ENCODE assay signal across 8 cellular contexts in genomic region chr10:34637419-34637911, GRCh38.
DNase-seq lines count a peak whose midpoint lies in the region; ATAC-seq and TF ChIP-seq lines count a peak whose summit lies in the region.

No MANE protein-coding gene starts in this region.

- peaks cover 11% of the 10 kb centered on the region for H3K4me1 Mint-ChIP-seq in activated naive CD8-positive, alpha-beta T cell treated with anti-CD3 and anti-CD28 coated beads, Interleukin-2, amount 50 U/mL, for 24 hours

- H2AFZ ChIP-seq in hepatocyte, result no peak overlapping the region

- CTCF ChIA-PET in GM10248 (lab: Yijun Ruan, JAX), result interaction anchor here (0.7 to 3.8 kb wide), 33 partner anchors 9 to 1444 kb away, joined by 3 to 55 read pairs (median 5); partner anchors contain the start of gene NRP1

- peak overlapping the region; percentile 43 for H3K4me2 ChIP-seq in hepatocyte

- intact Hi-C loops in spleen (cut with DNase I; ENCODE audit: low total_unique reads), result loop anchor here (10.0 kb wide), 2 partner anchors 113 to 1453 kb away; no protein-coding TSS in a partner anchor

- H3K4me1 ChIP-seq in hepatocyte (ENCODE audit: insufficient read depth) (peaks cover 15% of the 10 kb centered on the region), spleen (peaks cover 7 to 29% (median 17%) of the 10 kb centered on the region in 6 donors)

- H3K36me3 Mint-ChIP-seq in activated naive CD8-positive, alpha-beta T cell treated with anti-CD3 and anti-CD28 coated beads, Interleukin-2, amount 50 U/mL, for 24 hours (ENCODE audit: low read depth), result no peaks in the 10 kb centered on the region

- H3K9me2 ChIP-seq in hepatocyte (replicated peaks; ENCODE audit: insufficient read depth), result no peaks in the 10 kb centered on the region

- H3K36me3 ChIP-seq in hepatocyte (replicated peaks; ENCODE audit: insufficient read depth, low read depth) (no peaks in the 10 kb centered on the region), spleen (no peaks in the 10 kb centered on the region)

- no peaks in the 10 kb centered on the region for H3K27me3 Mint-ChIP-seq in activated naive CD8-positive, alpha-beta T cell treated with anti-CD3 and anti-CD28 coated beads, Interleukin-2, amount 50 U/mL, for 24 hours

- H3K4me3 Mint-ChIP-seq in activated naive CD8-positive, alpha-beta T cell treated with anti-CD3 and anti-CD28 coated beads, Interleukin-2, amount 50 U/mL, for 24 hours, result no peak overlapping the region

- DNase-seq in GM10248 (ENCODE audit: extremely low spot score) (peak; percentile 75), SK-N-DZ (ENCODE audit: low spot score) (peak; percentile 36), hepatocyte (ENCODE audit: low spot score) (peak; percentile 77), spleen (peak; percentile 85), amniotic stem cell (lab: John Stamatoyannopoulos, UW) (no peak)
- peak; percentile 33 for DNase-seq in Jurkat, Clone E6-1 (ENCODE audit: low read depth, low spot score)
- DNase-seq in activated naive CD8-positive, alpha-beta T cell treated with anti-CD3 and anti-CD28 coated beads, Interleukin-2, amount 50 U/mL, for 24 hours, result peak; percentile 77

- TF ChIP-seq CTCF in GM10248 (IDR thresholded peaks at IDR 0.05; ENCODE audit: control extremely low read depth, extremely low read depth, low read depth, missing control alignments), result peak; percentile 95
- TF ChIP-seq CTCF in hepatocyte (IDR thresholded peaks at IDR 0.05; ENCODE audit: poor library complexity), result peak; percentile 97
- TF ChIP-seq CTCF in spleen (IDR thresholded peaks at IDR 0.05 in 8 of 11, conservative IDR thresholded peaks at IDR 0.05 in 3 of 11), result peak; percentile 65 to 94 (median 86)

- ATAC-seq in GM21717 (IDR thresholded peaks at IDR 0.05; ENCODE audit: unreplicated experiment), result peak; percentile 60
- peak; percentile 60 for ATAC-seq in activated naive CD8-positive, alpha-beta T cell treated with anti-CD3 and anti-CD28 coated beads, Interleukin-2, amount 50 U/mL, for 24 hours

- no peaks in the 10 kb centered on the region for H3K27me3 ChIP-seq in hepatocyte
- H3K27me3 ChIP-seq in spleen (replicated peaks in 1 of 7), result no peaks in the 10 kb centered on the region

- peaks cover 9% of the 10 kb centered on the region for H4K20me1 ChIP-seq in hepatocyte (ENCODE audit: insufficient read depth, poor library complexity, severe bottlenecking)

- no peaks in the 10 kb centered on the region for H3K9me3 ChIP-seq in hepatocyte (ENCODE audit: low read depth)
- H3K9me3 ChIP-seq in spleen, result no peaks in the 10 kb centered on the region

- H3K9me3 Mint-ChIP-seq in activated naive CD8-positive, alpha-beta T cell treated with anti-CD3 and anti-CD28 coated beads, Interleukin-2, amount 50 U/mL, for 24 hours, result no peaks in the 10 kb centered on the region

- no peak for TF ChIP-seq POLR2A in spleen (IDR thresholded peaks at IDR 0.05)

- WGBS in hepatocyte (ENCODE audit: low lambda C conversion rate, missing lambda C conversion rate), result 28% methylated on average over 9 of the region's 9 CpGs
- WGBS in spleen, 5 donors, result 20 to 31% (median 28%) methylated on average over 9 of the region's 9 CpGs

- POLR2A ChIA-PET in GM10248 (lab: Yijun Ruan, JAX), result no interaction called here

- no peak overlapping the region for H3K4me3 ChIP-seq in Jurkat, Clone E6-1 (ENCODE audit: low read length)
- no peak overlapping the region for H3K4me3 ChIP-seq in hepatocyte
- peak overlapping the region in 1 of 8 donors; percentile 14 for H3K4me3 ChIP-seq in spleen

- peaks cover 51% of the 10 kb centered on the region for H3K79me2 ChIP-seq in hepatocyte

- H3K27ac ChIP-seq in hepatocyte, result no peak overlapping the region
- H3K27ac ChIP-seq in spleen, result no peak overlapping the region

- no peak overlapping the region for H3K27ac Mint-ChIP-seq in activated naive CD8-positive, alpha-beta T cell treated with anti-CD3 and anti-CD28 coated beads, Interleukin-2, amount 50 U/mL, for 24 hours
